Comparison of ENCODE assay signal across 1 cellular context in the genomic region with DNA sequence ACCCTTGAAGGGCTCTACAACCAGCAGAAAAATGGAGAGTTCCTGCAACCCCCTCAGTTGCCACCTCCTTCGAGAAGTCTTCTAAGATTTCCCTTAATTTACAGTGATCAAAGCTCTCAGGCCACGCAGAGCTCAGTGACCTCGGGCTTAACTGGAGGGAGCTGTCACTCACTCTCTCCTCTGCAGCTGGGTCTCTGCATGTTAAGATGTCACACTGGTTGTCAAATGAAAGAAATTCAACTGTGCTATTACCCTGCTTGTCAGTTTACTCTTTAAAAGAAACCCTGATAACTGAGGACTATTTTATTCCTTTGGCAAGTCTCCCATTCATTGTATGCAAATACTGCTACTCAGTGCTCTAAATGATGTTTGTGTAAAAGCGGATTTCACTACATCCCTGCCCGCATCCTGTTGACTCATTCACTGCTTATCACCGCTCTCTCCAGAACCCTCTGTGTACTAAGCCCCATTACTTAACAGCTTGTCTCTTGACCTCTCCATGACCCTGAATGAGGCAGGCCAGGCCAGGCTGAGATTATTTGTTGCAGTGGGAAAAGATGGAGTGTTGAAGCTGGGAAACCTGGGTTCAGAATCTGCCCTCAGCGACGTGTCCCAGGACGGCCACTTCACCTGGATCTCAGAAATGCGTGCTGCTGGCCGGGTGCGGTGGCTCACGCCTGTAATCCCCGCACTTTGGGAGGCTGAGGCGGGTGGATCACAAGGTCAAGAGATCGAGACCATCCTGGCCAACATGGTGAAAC.
TF ChIP-seq lines count a peak whose summit lies in the region.

No MANE protein-coding gene starts in this region.

TF ChIP-seq in SK-N-SH, 30 proteins besides CTCF, POLR2A, EP300 and RAD21 (continued from another document):
- TF ChIP-seq FOXM1 (IDR thresholded peaks at IDR 0.05; ENCODE audit: low read depth), result no peak
- TF ChIP-seq, protein P1, sequence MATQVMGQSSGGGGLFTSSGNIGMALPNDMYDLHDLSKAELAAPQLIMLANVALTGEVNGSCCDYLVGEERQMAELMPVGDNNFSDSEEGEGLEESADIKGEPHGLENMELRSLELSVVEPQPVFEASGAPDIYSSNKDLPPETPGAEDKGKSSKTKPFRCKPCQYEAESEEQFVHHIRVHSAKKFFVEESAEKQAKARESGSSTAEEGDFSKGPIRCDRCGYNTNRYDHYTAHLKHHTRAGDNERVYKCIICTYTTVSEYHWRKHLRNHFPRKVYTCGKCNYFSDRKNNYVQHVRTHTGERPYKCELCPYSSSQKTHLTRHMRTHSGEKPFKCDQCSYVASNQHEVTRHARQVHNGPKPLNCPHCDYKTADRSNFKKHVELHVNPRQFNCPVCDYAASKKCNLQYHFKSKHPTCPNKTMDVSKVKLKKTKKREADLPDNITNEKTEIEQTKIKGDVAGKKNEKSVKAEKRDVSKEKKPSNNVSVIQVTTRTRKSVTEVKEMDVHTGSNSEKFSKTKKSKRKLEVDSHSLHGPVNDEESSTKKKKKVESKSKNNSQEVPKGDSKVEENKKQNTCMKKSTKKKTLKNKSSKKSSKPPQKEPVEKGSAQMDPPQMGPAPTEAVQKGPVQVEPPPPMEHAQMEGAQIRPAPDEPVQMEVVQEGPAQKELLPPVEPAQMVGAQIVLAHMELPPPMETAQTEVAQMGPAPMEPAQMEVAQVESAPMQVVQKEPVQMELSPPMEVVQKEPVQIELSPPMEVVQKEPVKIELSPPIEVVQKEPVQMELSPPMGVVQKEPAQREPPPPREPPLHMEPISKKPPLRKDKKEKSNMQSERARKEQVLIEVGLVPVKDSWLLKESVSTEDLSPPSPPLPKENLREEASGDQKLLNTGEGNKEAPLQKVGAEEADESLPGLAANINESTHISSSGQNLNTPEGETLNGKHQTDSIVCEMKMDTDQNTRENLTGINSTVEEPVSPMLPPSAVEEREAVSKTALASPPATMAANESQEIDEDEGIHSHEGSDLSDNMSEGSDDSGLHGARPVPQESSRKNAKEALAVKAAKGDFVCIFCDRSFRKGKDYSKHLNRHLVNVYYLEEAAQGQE (IDR thresholded peaks at IDR 0.05; ENCODE audit: low read depth, low read length), result peak; percentile 54; the same call in 1 of the 2 replicates
- TF ChIP-seq NRF1 (IDR thresholded peaks at IDR 0.05; ENCODE audit: low read depth, low read length), result no peak
- no peak for TF ChIP-seq FOXJ3 (CRISPR knock-in tag; IDR thresholded peaks at IDR 0.05)
- TF ChIP-seq EZH2phosphoT487 (IDR thresholded peaks at IDR 0.05; ENCODE audit: borderline replicate concordance, low read depth), result no peak
- no peak for TF ChIP-seq GABPA (IDR thresholded peaks at IDR 0.05; ENCODE audit: low read depth)
- TF ChIP-seq TAF1 (IDR thresholded peaks at IDR 0.05; ENCODE audit: borderline replicate concordance, low read depth, low read length), result no peak
- TF ChIP-seq ELF1 (IDR thresholded peaks at IDR 0.05), result no peak
- no peak for TF ChIP-seq RFX5 (IDR thresholded peaks at IDR 0.05; ENCODE audit: low read length)
- TF ChIP-seq SIN3A (IDR thresholded peaks at IDR 0.05; ENCODE audit: borderline replicate concordance, low read depth, low read length), result peak; percentile 81
- TF ChIP-seq, protein P2, sequence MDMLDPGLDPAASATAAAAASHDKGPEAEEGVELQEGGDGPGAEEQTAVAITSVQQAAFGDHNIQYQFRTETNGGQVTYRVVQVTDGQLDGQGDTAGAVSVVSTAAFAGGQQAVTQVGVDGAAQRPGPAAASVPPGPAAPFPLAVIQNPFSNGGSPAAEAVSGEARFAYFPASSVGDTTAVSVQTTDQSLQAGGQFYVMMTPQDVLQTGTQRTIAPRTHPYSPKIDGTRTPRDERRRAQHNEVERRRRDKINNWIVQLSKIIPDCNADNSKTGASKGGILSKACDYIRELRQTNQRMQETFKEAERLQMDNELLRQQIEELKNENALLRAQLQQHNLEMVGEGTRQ (IDR thresholded peaks at IDR 0.05; ENCODE audit: borderline replicate concordance, low read depth, low read length), result no peak
- TF ChIP-seq NFIC (IDR thresholded peaks at IDR 0.05; ENCODE audit: borderline replicate concordance), result peak; percentile 87
- TF ChIP-seq GATA2 (CRISPR knock-in tag; IDR thresholded peaks at IDR 0.05), result no peak
- peak; percentile 87 for TF ChIP-seq JUND (IDR thresholded peaks at IDR 0.05)
- TF ChIP-seq TCF12 (IDR thresholded peaks at IDR 0.05), result peak; percentile 94
- TF ChIP-seq MXI1 (IDR thresholded peaks at IDR 0.05; ENCODE audit: low read depth, low read length), result no peak
- TF ChIP-seq TEAD4 (IDR thresholded peaks at IDR 0.05; ENCODE audit: borderline replicate concordance, insufficient read depth), result peak; percentile 82; the same call in 1 of the 2 replicates
- peak; percentile 73; the same call in 1 of the 2 replicates for TF ChIP-seq POLR2AphosphoS5 (IDR thresholded peaks at IDR 0.05; ENCODE audit: low read depth, low read length)
- TF ChIP-seq RCOR1 (IDR thresholded peaks at IDR 0.05; ENCODE audit: low read length), result no peak
- peak; percentile 93 for TF ChIP-seq FOSL2 (IDR thresholded peaks at IDR 0.05; ENCODE audit: borderline replicate concordance, low read depth)
- TF ChIP-seq, protein P3, sequence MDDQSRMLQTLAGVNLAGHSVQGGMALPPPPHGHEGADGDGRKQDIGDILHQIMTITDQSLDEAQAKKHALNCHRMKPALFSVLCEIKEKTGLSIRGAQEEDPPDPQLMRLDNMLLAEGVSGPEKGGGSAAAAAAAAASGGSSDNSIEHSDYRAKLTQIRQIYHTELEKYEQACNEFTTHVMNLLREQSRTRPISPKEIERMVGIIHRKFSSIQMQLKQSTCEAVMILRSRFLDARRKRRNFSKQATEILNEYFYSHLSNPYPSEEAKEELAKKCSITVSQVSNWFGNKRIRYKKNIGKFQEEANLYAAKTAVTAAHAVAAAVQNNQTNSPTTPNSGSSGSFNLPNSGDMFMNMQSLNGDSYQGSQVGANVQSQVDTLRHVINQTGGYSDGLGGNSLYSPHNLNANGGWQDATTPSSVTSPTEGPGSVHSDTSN (IDR thresholded peaks at IDR 0.05), result peak; percentile 64
- TF ChIP-seq MEF2A (IDR thresholded peaks at IDR 0.05; ENCODE audit: borderline replicate concordance, low read depth), result peak; percentile 17; the same call in 1 of the 2 replicates
- peak; percentile 100 for TF ChIP-seq RXRA (IDR thresholded peaks at IDR 0.05; ENCODE audit: borderline replicate concordance, low read depth)
